9 cellular contexts compared by ENCODE assay signal in the genomic region with DNA sequence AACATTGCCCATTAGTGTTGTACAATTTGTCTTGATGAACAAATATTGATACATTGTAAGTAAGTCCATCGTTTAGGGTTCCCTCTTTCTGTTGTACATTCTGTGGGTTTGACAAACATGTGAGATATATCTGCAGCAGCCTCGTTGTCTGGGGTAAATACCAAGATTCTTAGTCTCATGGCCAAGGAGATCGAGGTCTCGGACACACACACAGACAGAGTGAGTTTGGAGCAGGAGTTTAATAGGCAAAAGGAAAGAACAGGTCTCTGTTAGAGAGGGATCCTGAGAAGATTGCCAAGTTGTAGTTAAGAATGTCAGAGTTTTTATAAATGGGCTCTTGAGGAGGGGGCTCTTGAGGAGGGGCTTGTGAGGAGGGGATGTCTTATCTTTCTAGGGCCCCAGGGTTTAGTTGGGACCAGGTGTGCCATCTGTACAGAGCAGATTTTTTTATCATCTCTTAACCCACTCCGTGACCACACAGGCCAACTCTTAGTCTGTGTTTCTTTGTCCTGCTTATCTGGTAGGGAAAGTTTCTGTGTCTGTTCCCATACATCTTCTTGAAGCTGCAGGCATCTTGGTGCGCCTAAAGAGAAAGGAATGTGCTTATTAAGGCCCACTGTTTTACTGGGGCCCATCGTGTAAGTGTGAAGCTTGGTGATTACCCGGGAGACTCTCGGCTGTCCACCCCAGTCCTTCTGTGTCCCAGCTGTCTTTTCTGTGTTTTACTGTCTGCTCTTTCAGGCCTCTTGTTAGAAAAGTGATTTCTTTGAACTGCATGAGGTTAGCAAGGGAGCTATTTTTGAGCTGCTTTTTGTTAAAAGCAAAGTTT. TPM values are rescaled to one million over a fixed set of nuclear protein-coding genes. Genes with fewer than 3 reads are reported as not detected.
DNase-seq lines count a peak whose midpoint lies in the region; ATAC-seq and TF ChIP-seq lines count a peak whose summit lies in the region.
"Had no signal": no experiment of that assay in that cellular context is flagged by ENCODE, and none has a peak within 500 bp of the region (broad histone marks: within the 10 kb centered on the region; RNA-seq: fewer than 3 reads in every experiment).

No MANE protein-coding gene starts in this region.

- no peak for TF ChIP-seq CTCF in 22Rv1 (IDR thresholded peaks at IDR 0.05)
- TF ChIP-seq CTCF in HCT116 (IDR thresholded peaks at IDR 0.05 in 2 of 3, conservative IDR thresholded peaks at IDR 0.05 in 1 of 3; ENCODE audit: borderline replicate concordance in 1 of 3, insufficient read depth in 1 of 3, low read depth in 2 of 3, low read length in 2 of 3): no peak
- no peak for TF ChIP-seq CTCF in kidney epithelial cell (IDR thresholded peaks at IDR 0.05; ENCODE audit: insufficient read depth, low read length, poor library complexity, severe bottlenecking)
- TF ChIP-seq CTCF in tibial nerve (IDR thresholded peaks at IDR 0.05): no peak

- TF ChIP-seq POLR2A in HCT116 (IDR thresholded peaks at IDR 0.05; ENCODE audit: borderline replicate concordance, extremely low read depth, insufficient read depth, insufficient read length) (no peak), tibial nerve (IDR thresholded peaks at IDR 0.05) (no peak)

- TF ChIP-seq RAD21 in HCT116 (IDR thresholded peaks at IDR 0.05; ENCODE audit: low read depth): no peak

- TF ChIP-seq EP300 in tibial nerve (IDR thresholded peaks at IDR 0.05): no peak

- CTCF ChIA-PET in HCT116 (lab: Charles Lee): no interaction called here

- BruUV-seq in HCT116 (replicated peaks; lab: Mats Ljungman, UMichigan): no TSS peak

- peaks cover 11% of the 10 kb centered on the region for H3K9me3 Mint-ChIP-seq in activated naive CD8-positive, alpha-beta T cell treated with anti-CD3 and anti-CD28 coated beads, Interleukin-2, amount 10 ng/mL, durations not matched to agents 7 days and 5 days

- 55 to 58% methylated on average over 9 of the region's 9 CpGs for WGBS in tibial nerve, 2 donors

- H3K27me3 ChIP-seq in HCT116 (ENCODE audit: insufficient read depth, low read length) (no peaks in the 10 kb centered on the region), kidney epithelial cell (ENCODE audit: control insufficient read depth, insufficient read depth, low read length) (no peaks in the 10 kb centered on the region), tibial nerve (no peaks in the 10 kb centered on the region)

- H3K4me1 Mint-ChIP-seq in activated naive CD8-positive, alpha-beta T cell treated with anti-CD3 and anti-CD28 coated beads, Interleukin-2, amount 10 ng/mL, durations not matched to agents 7 days and 5 days: peaks cover 63% of the 10 kb centered on the region

- DNase-seq in HCT116 (ENCODE audit: low read depth, low spot score) (no peak), kidney epithelial cell (ENCODE audit: low read depth) (no peak), tibial nerve (ENCODE audit: low spot score in 2 of 2) (no peak), NCI-H1694 (lab: John Stamatoyannopoulos, UW) (no peak)
- DNase-seq in activated naive CD8-positive, alpha-beta T cell treated with anti-CD3 and anti-CD28 coated beads, Interleukin-2, amount 10 ng/mL, durations not matched to agents 7 days and 5 days: no peak
- no peak for DNase-seq in stimulated activated CD4-positive, alpha-beta T cell treated with anti-CD3 and anti-CD28 coated beads, Interleukin-2, amount 100 ng/mL, for 24 hours

- peak overlapping the region; percentile 97 for H3K4me3 Mint-ChIP-seq in activated naive CD8-positive, alpha-beta T cell treated with anti-CD3 and anti-CD28 coated beads, Interleukin-2, amount 10 ng/mL, durations not matched to agents 7 days and 5 days

- intact Hi-C loops in HCT116 (cut with micrococcal nuclease): no loop called here

- peak overlapping the region; percentile 79 for H3K4me2 ChIP-seq in HCT116 (ENCODE audit: low read length)

- H3K4me1 ChIP-seq in HCT116 (ENCODE audit: control insufficient read depth in 1 of 2, insufficient read depth in 2 of 2, low read length in 2 of 2) (peaks cover 0 to 12% of the 10 kb centered on the region in 2 experiments; a peak in 1 of 4 replicates), tibial nerve (peaks cover 0 to 34% (median 18%) of the 10 kb centered on the region in 4 donors)

- ATAC-seq in HCT116 (no peak), GM21619 (IDR thresholded peaks at IDR 0.05; ENCODE audit: unreplicated experiment) (no peak)
- no peak for ATAC-seq in activated naive CD8-positive, alpha-beta T cell treated with anti-CD3 and anti-CD28 coated beads, Interleukin-2, amount 10 ng/mL, durations not matched to agents 7 days and 5 days (ENCODE audit: low read depth)

- H3K79me2 ChIP-seq in HCT116 (ENCODE audit: insufficient read depth, low read length): no peaks in the 10 kb centered on the region

- H3K9ac ChIP-seq in HCT116 (ENCODE audit: low read length): peak overlapping the region; percentile 54; the same call in 1 of the 2 replicates

- peak overlapping the region; percentile 99 for H3K27ac Mint-ChIP-seq in activated naive CD8-positive, alpha-beta T cell treated with anti-CD3 and anti-CD28 coated beads, Interleukin-2, amount 10 ng/mL, durations not matched to agents 7 days and 5 days

- H4K20me1 ChIP-seq in HCT116 (ENCODE audit: insufficient read depth): no peaks in the 10 kb centered on the region

- RAD21 ChIA-PET in HCT116 (lab: Charles Lee; ENCODE audit: low non-redundant PET in 1 of 2, low total read pairs in 2 of 2, uncharacterized antibody in 2 of 2, unreplicated experiment in 2 of 2): no interaction called here

- peak overlapping the region; percentile 80 for H3K27ac ChIP-seq in 22Rv1
- H3K27ac ChIP-seq in HCT116 (ENCODE audit: low read depth, low read length): no peak overlapping the region
- peak overlapping the region; percentile 83 to 95 (median 90) for H3K27ac ChIP-seq in tibial nerve

- POLR2A ChIA-PET in HCT116 (lab: Charles Lee): no interaction called here
- POLR2A ChIA-PET in activated naive CD8-positive, alpha-beta T cell treated with anti-CD3 and anti-CD28 coated beads, Interleukin-2, amount 10 ng/mL, durations not matched to agents 7 days and 5 days (lab: Charles Lee): interaction anchor here (0.7 to 13.8 kb wide), 22 partner anchors 8 to 219 kb away, joined by 3 to 499 read pairs (median 12); a partner anchor contains a TSS

- H2AFZ ChIP-seq in HCT116 (ENCODE audit: low read depth, low read length, poor library complexity, severe bottlenecking): no peak overlapping the region

- H3K36me3 Mint-ChIP-seq in activated naive CD8-positive, alpha-beta T cell treated with anti-CD3 and anti-CD28 coated beads, Interleukin-2, amount 10 ng/mL, durations not matched to agents 7 days and 5 days: peaks cover 59% of the 10 kb centered on the region

- H3K36me3 ChIP-seq in HCT116 (ENCODE audit: control insufficient read depth in 1 of 2, insufficient read depth in 2 of 2, low read length in 2 of 2) (no peaks in the 10 kb centered on the region), kidney epithelial cell (ENCODE audit: control insufficient read depth, insufficient read depth, low read length) (no peaks in the 10 kb centered on the region), tibial nerve (no peaks in the 10 kb centered on the region)

- no peaks in the 10 kb centered on the region for H3K27me3 Mint-ChIP-seq in activated naive CD8-positive, alpha-beta T cell treated with anti-CD3 and anti-CD28 coated beads, Interleukin-2, amount 10 ng/mL, durations not matched to agents 7 days and 5 days

- H3K9me2 ChIP-seq in HCT116 (ENCODE audit: insufficient read depth): no peaks in the 10 kb centered on the region

- H3K9me3 ChIP-seq in HCT116 (ENCODE audit: control insufficient read depth in 1 of 2, insufficient read depth in 1 of 2, low read depth in 1 of 2, low read length in 2 of 2) (no peaks in the 10 kb centered on the region), tibial nerve (no peaks in the 10 kb centered on the region)

- peak overlapping the region; percentile 45 to 61; a peak in 3 of 4 replicates for H3K4me3 ChIP-seq in HCT116 (replicated peaks in 1 of 2; ENCODE audit: low read depth in 1 of 2, low read length in 2 of 2)
- peak overlapping the region; percentile 53 for H3K4me3 ChIP-seq in kidney epithelial cell (ENCODE audit: low read depth, low read length)
- peak overlapping the region; percentile 51 to 87 (median 58) for H3K4me3 ChIP-seq in tibial nerve

TF ChIP-seq in HCT116, 20 proteins besides CTCF, POLR2A, EP300 and RAD21 (continues in another document):
- TF ChIP-seq CBX3 (IDR thresholded peaks at IDR 0.05; ENCODE audit: low read depth) (no peak), ELF1 (IDR thresholded peaks at IDR 0.05; ENCODE audit: borderline replicate concordance, low read depth) (no peak), SP1 (IDR thresholded peaks at IDR 0.05; ENCODE audit: low read depth) (no peak), SRF (IDR thresholded peaks at IDR 0.05; ENCODE audit: low read depth) (no peak), EZH2phosphoT487 (IDR thresholded peaks at IDR 0.05; ENCODE audit: borderline replicate concordance) (no peak), SIN3A (IDR thresholded peaks at IDR 0.05; ENCODE audit: low read depth) (no peak), TCF7L2 (IDR thresholded peaks at IDR 0.05; ENCODE audit: borderline replicate concordance, extremely low read depth, insufficient read depth, insufficient read length) (no peak), JUND (IDR thresholded peaks at IDR 0.05) (no peak), ZNF274 (IDR thresholded peaks at IDR 0.05; ENCODE audit: low read depth, low read length) (no peak), ZFX (IDR thresholded peaks at IDR 0.05) (no peak)
- TF ChIP-seq, protein P1, sequence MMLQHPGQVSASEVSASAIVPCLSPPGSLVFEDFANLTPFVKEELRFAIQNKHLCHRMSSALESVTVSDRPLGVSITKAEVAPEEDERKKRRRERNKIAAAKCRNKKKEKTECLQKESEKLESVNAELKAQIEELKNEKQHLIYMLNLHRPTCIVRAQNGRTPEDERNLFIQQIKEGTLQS (IDR thresholded peaks at IDR 0.05): no peak
- TF ChIP-seq, protein P2, sequence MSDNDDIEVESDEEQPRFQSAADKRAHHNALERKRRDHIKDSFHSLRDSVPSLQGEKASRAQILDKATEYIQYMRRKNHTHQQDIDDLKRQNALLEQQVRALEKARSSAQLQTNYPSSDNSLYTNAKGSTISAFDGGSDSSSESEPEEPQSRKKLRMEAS (IDR thresholded peaks at IDR 0.05): no peak

RNA-seq across cellular contexts. Expression of a gene that starts 22.5 kb away (rescaled TPM):
- total RNA-seq in HCT116 (2021; ENCODE audit: unreplicated experiment) (1.9 TPM), kidney epithelial cell (6.9 and 10.1 TPM in 2 replicates), tibial nerve (10 to 100 TPM in 3 of 4 donors, 1 to 10 TPM in 1; 9.6 to 19.0 (median 13.2) TPM)
- 0.70 and 1.2 TPM in 2 replicates for polyA plus RNA-seq in HCT116 (2012)
- 100 to 1,000 TPM; 280 to 301 TPM for total RNA-seq in activated naive CD8-positive, alpha-beta T cell treated with anti-CD3 and anti-CD28 coated beads, Interleukin-2, amount 10 ng/mL, durations not matched to agents 7 days and 5 days

RNA-seq across cellular contexts. Expression of a gene that starts 39.3 kb away (rescaled TPM):
- total RNA-seq in HCT116 (2021; ENCODE audit: unreplicated experiment): not detected
- not detected in 2 replicates for polyA plus RNA-seq in HCT116 (2012)
- total RNA-seq in activated naive CD8-positive, alpha-beta T cell treated with anti-CD3 and anti-CD28 coated beads, Interleukin-2, amount 10 ng/mL, durations not matched to agents 7 days and 5 days: 10 to 100 TPM; 17.1 to 22.0 TPM
- total RNA-seq in kidney epithelial cell: not detected in 2 replicates
- total RNA-seq in tibial nerve: under 1 TPM in 2 of 4 donors, not detected in 2; 0.59 to 0.84 TPM
- total RNA-seq: pulmonary artery endothelial cell had no signal

Comparison
In these comparisons a context has a peak if more than half of its experiments do, and no peak if none do; other contexts are left out.
1. RNA of a gene that starts 22.5 kb away (total RNA-seq): 280 to 301 TPM in activated naive CD8-positive, alpha-beta T cell treated with anti-CD3 and anti-CD28 coated beads, Interleukin-2, amount 10 ng/mL, durations not matched to agents 7 days and 5 days; 9.6 to 19.0 TPM in tibial nerve, 6.9 to 10.1 TPM in kidney epithelial cell and 1.9 TPM in HCT116 (single experiment); every median in the first group is over 10 times any median in the second.
2. RNA of a gene that starts 39.3 kb away (total RNA-seq): 17.1 to 22.0 TPM in activated naive CD8-positive, alpha-beta T cell treated with anti-CD3 and anti-CD28 coated beads, Interleukin-2, amount 10 ng/mL, durations not matched to agents 7 days and 5 days; 0.59 to 0.84 TPM in tibial nerve, not detected in HCT116 (single experiment) and not detected in kidney epithelial cell; every median in the first group is over 4 times any median in the second.
3. Peak in every context shown above with its lines, with median percentiles within 50 percentile points of each other: H3K4me3 ChIP-seq.